ENCODE assay signal across 8 cellular contexts in genomic region chr18:23135679-23136325, GRCh38. TPM values are rescaled to one million over a fixed set of nuclear protein-coding genes. Genes with fewer than 3 reads are reported as not detected.
DNase-seq lines count a peak whose midpoint lies in the region; ATAC-seq and TF ChIP-seq lines count a peak whose summit lies in the region.

No MANE protein-coding gene starts in this region.

- no peak for TF ChIP-seq RAD21 in SK-N-SH (IDR thresholded peaks at IDR 0.05; ENCODE audit: low read length)

- H2AFZ ChIP-seq in SK-N-SH (ENCODE audit: low read depth): peak overlapping the region; percentile 57; the same call in 1 of the 2 replicates

- H3K4me1 ChIP-seq in SK-N-SH (ENCODE audit: control insufficient read depth in 1 of 2, insufficient read depth in 2 of 2, low read depth in 1 of 2, low read length in 1 of 2) (peaks cover 7 to 40% of the 10 kb centered on the region in 2 experiments; a peak in 3 of 4 replicates), ectodermal cell (ENCODE audit: control insufficient read depth, insufficient read depth, low read length) (peaks cover 28% of the 10 kb centered on the region), mesodermal cell (ENCODE audit: control insufficient read depth, insufficient read depth, low read length, poor library complexity, severe bottlenecking) (peaks cover 10% of the 10 kb centered on the region), vagina (peaks cover 34% of the 10 kb centered on the region)

- DNase-seq in NCI-H1417 (lab: John Stamatoyannopoulos, UW) (peak; percentile 38 to 80 (median 70)), NCI-H1417 treated with DMSO at 0.1 percent for 48 hours (lab: John Stamatoyannopoulos, UW) (no peak), SK-N-SH (peak; percentile 84), vagina (ENCODE audit: extremely low spot score in 2 of 2) (no peak)

- TF ChIP-seq POLR2A in vagina (IDR thresholded peaks at IDR 0.05): no peak

- H3K9ac ChIP-seq in SK-N-SH: peak overlapping the region; percentile 57; the same call in 1 of the 2 replicates

- no peaks in the 10 kb centered on the region for H3K9me2 ChIP-seq in SK-N-SH

- H3K27ac ChIP-seq in SK-N-SH (ENCODE audit: low read depth in 2 of 2, low read length in 1 of 2) (peak overlapping the region in 1 of 2 experiments; percentile 66; a peak in 2 of 4 replicates), ectodermal cell (ENCODE audit: insufficient read depth, low read depth, low read length, poor library complexity, severe bottlenecking) (no peak overlapping the region), mesodermal cell (ENCODE audit: low read depth, low read length, severe bottlenecking) (no peak overlapping the region), vagina (peak overlapping the region; percentile 81)

- H3K79me2 ChIP-seq in SK-N-SH (ENCODE audit: insufficient read depth): peaks cover 49% of the 10 kb centered on the region

- WGBS in SK-N-SH (ENCODE audit: low lambda C conversion rate): no CpG with 5 or more reads among the region's 112 CpGs
- 0% methylated on average over 112 of the region's 112 CpGs for WGBS in ectodermal cell, 2 experiments
- WGBS in mesodermal cell (ENCODE audit: insufficient coverage in 2 of 2), 2 experiments: 0% methylated on average over 73 to 106 of the region's 112 CpGs

- CTCF ChIA-PET in SK-N-SH (lab: Yijun Ruan, JAX): interaction anchor here (1.3 to 12.0 kb wide), 2 partner anchors 219 to 243 kb away, joined by 3 to 149 read pairs; no protein-coding TSS in a partner anchor

- H3F3A ChIP-seq in SK-N-SH (replicated peaks; ENCODE audit: insufficient read depth): peaks cover 5% of the 10 kb centered on the region

- TF ChIP-seq EP300 in SK-N-SH (IDR thresholded peaks at IDR 0.05; ENCODE audit: borderline replicate concordance in 1 of 2, low read depth in 1 of 2, low read length in 1 of 2): no peak

- H3K4me3 ChIP-seq in SK-N-SH (ENCODE audit: low read depth in 2 of 2, low read length in 1 of 2): peak overlapping the region; percentile 53 to 64
- peak overlapping the region; percentile 57 for H3K4me3 ChIP-seq in ectodermal cell (ENCODE audit: insufficient read depth, low read depth, low read length)
- H3K4me3 ChIP-seq in mesodermal cell (ENCODE audit: extremely low read depth, insufficient read depth, low read length, poor library complexity, severe bottlenecking): peak overlapping the region; percentile 55
- H3K4me3 ChIP-seq in vagina: peak overlapping the region; percentile 50 to 80

- TF ChIP-seq CTCF in SK-N-SH (IDR thresholded peaks at IDR 0.05) (no peak), vagina (IDR thresholded peaks at IDR 0.05) (no peak)

- H3K36me3 ChIP-seq in SK-N-SH (replicated peaks in 1 of 2; ENCODE audit: control insufficient read depth in 1 of 2, insufficient read depth in 2 of 2, low read length in 1 of 2) (no peaks in the 10 kb centered on the region), ectodermal cell (ENCODE audit: control insufficient read depth, insufficient read depth, low read length) (no peaks in the 10 kb centered on the region), mesodermal cell (ENCODE audit: control insufficient read depth, insufficient read depth, low read length) (no peaks in the 10 kb centered on the region), vagina (no peaks in the 10 kb centered on the region)

- H4K20me1 ChIP-seq in SK-N-SH (ENCODE audit: insufficient read depth): peaks cover 10% of the 10 kb centered on the region

- peak; percentile 2 for ATAC-seq in HG02763 (IDR thresholded peaks at IDR 0.05; ENCODE audit: unreplicated experiment)
- ATAC-seq in GM18861 (IDR thresholded peaks at IDR 0.05; ENCODE audit: unreplicated experiment): no peak

- no peaks in the 10 kb centered on the region for H3K9me3 ChIP-seq in SK-N-SH
- no peaks in the 10 kb centered on the region for H3K9me3 ChIP-seq in ectodermal cell (ENCODE audit: control insufficient read depth, low read length)
- H3K9me3 ChIP-seq in mesodermal cell (ENCODE audit: control insufficient read depth, low read length): no peaks in the 10 kb centered on the region
- H3K9me3 ChIP-seq in vagina: no peaks in the 10 kb centered on the region

- POLR2A ChIA-PET in SK-N-SH (lab: Yijun Ruan, JAX): interaction anchor here (0.6 to 2.1 kb wide), 2 partner anchors 61 to 65 kb away, joined by 4 to 5 read pairs; no protein-coding TSS in a partner anchor

- H3K4me2 ChIP-seq in SK-N-SH: peak overlapping the region; percentile 81; the same call in 1 of the 2 replicates

- H3K27me3 ChIP-seq in SK-N-SH (ENCODE audit: insufficient read depth) (no peaks in the 10 kb centered on the region), ectodermal cell (ENCODE audit: control insufficient read depth, insufficient read depth, low read length, poor library complexity, severe bottlenecking) (peaks cover 46% of the 10 kb centered on the region), vagina (no peaks in the 10 kb centered on the region)

- intact Hi-C loops in vagina (cut with DNase I): loop anchor here (5.0 to 10.0 kb wide), 3 partner anchors 99 to 241 kb away; no protein-coding TSS in a partner anchor

TF ChIP-seq in SK-N-SH, 30 proteins besides CTCF, POLR2A, EP300 and RAD21:
- TF ChIP-seq USF2 (IDR thresholded peaks at IDR 0.05; ENCODE audit: borderline replicate concordance, low read depth, low read length): no peak
- no peak for TF ChIP-seq USF1 (IDR thresholded peaks at IDR 0.05; ENCODE audit: borderline replicate concordance, low read depth)
- TF ChIP-seq NFIC (IDR thresholded peaks at IDR 0.05; ENCODE audit: borderline replicate concordance): no peak
- no peak for TF ChIP-seq TCF12 (IDR thresholded peaks at IDR 0.05)
- TF ChIP-seq IRF3 (IDR thresholded peaks at IDR 0.05; ENCODE audit: low read depth, low read length): no peak
- no peak for TF ChIP-seq RXRA (IDR thresholded peaks at IDR 0.05; ENCODE audit: borderline replicate concordance, low read depth)
- TF ChIP-seq FOXM1 (IDR thresholded peaks at IDR 0.05; ENCODE audit: low read depth): no peak
- TF ChIP-seq MXI1 (IDR thresholded peaks at IDR 0.05; ENCODE audit: low read depth, low read length): no peak
- 0 out of 2 replicates have a peak, but pooled peaks have one; percentile 1 for TF ChIP-seq RCOR1 (IDR thresholded peaks at IDR 0.05; ENCODE audit: low read length)
- no peak for TF ChIP-seq GATA2 (CRISPR knock-in tag; IDR thresholded peaks at IDR 0.05)
- TF ChIP-seq SMC3 (IDR thresholded peaks at IDR 0.05; ENCODE audit: low read depth, low read length): peak; percentile 8; the same call in 1 of the 2 replicates
- no peak for TF ChIP-seq SIN3A (IDR thresholded peaks at IDR 0.05; ENCODE audit: borderline replicate concordance, low read depth, low read length)
TF ChIP-seq in SK-N-SH: peak in this region for 2.

RNA-seq across cellular contexts. Expression of gene CABLES1, which starts 0.5 kb away (rescaled TPM):
- 1.8 and 2.2 TPM in 2 replicates for polyA plus RNA-seq in SK-N-SH (2012; rRNA removed)
- polyA plus RNA-seq in SK-N-SH (2012; cell fraction: cytosol; rRNA removed): 1.9 and 2.4 TPM in 2 replicates
- 3.0 and 3.1 TPM in 2 replicates for polyA plus RNA-seq in SK-N-SH (2012; cell fraction: nucleus; rRNA removed)
- polyA plus RNA-seq in ectodermal cell (2013, experiment 1 of 4): 3.6 TPM
- 3.6 TPM for polyA plus RNA-seq in ectodermal cell (2013, experiment 2 of 4)
- 2.2 TPM for polyA plus RNA-seq in ectodermal cell (2013, experiment 3 of 4)
- polyA plus RNA-seq in ectodermal cell (2013, experiment 4 of 4): 2.0 TPM
- polyA plus RNA-seq in mesodermal cell (2013, experiment 1 of 2): 5.5 TPM
- 4.6 TPM for polyA plus RNA-seq in mesodermal cell (2013, experiment 2 of 2)
- total RNA-seq in vagina: 39.3 TPM

Comparison
In these comparisons a context has a peak if more than half of its experiments do, and no peak if none do; other contexts are left out.
1. DNase-seq: peak in NCI-H1417 (3 of 3) and SK-N-SH (single experiment); none in NCI-H1417 treated with DMSO at 0.1 percent for 48 hours (single experiment) and vagina (0 of 2).
2. Peak in every context shown above with its lines, with median percentiles within 50 percentile points of each other: H3K4me3 ChIP-seq.